Comparison of ENCODE assay signal across 12 cellular contexts in genomic region chr18:55301196-55301540, GRCh38.
A peak's percentile ranks its signal among the peaks of the same experiment; 100 is the strongest.
DNase-seq lines count a peak whose midpoint lies in the region; ATAC-seq, FAIRE-seq and TF ChIP-seq lines count a peak whose summit lies in the region.
"Had no signal": no experiment of that assay in that cellular context is flagged by ENCODE, and none has a peak within 500 bp of the region (broad histone marks: within the 10 kb centered on the region; RNA-seq: fewer than 3 reads in every experiment).

No MANE protein-coding gene starts in this region.

- no peaks in the 10 kb centered on the region for H3K23me2 ChIP-seq in H9 (ENCODE audit: insufficient read length, low read depth, low read length, poor library complexity, severe bottlenecking)

- no peak overlapping the region for H2AFZ ChIP-seq in H9 (ENCODE audit: low read length)

- peak overlapping the region in 58 of 59 donors; percentile 1 to 63 (median 42) for H3K4me3 ChIP-seq in dorsolateral prefrontal cortex

- H4K8ac ChIP-seq in H9 (replicated peaks; ENCODE audit: insufficient read length, low read depth, low read length), result no peak overlapping the region

- H3K18ac ChIP-seq in H9 (ENCODE audit: insufficient read length, low read depth, low read length), result no peak overlapping the region

- no peak overlapping the region for H3K56ac ChIP-seq in H9 (ENCODE audit: insufficient read length, low read depth, low read length)

- H3K27ac Mint-ChIP-seq in H9, result peak overlapping the region in 2 of 3 experiments; percentile 83 to 96; a peak in 4 of 7 replicates

- H3K27me3 Mint-ChIP-seq in H9 (ENCODE audit: low read depth), result no peaks in the 10 kb centered on the region
- H3K27me3 Mint-ChIP-seq: naive B cell had no signal

- no CpG with 5 or more reads among the region's 9 CpGs for WGBS in H9 (ENCODE audit: extremely low coverage, insufficient read length, low lambda C conversion rate)

- peaks cover 0 to 4% (median 3%) of the 10 kb centered on the region in 3 experiments; a peak in 3 of 7 replicates for H3K36me3 Mint-ChIP-seq in H9 (ENCODE audit: insufficient read depth in 1 of 3, low read depth in 3 of 3)
- H3K36me3 Mint-ChIP-seq: naive B cell had no signal

- no peak overlapping the region for H3K4me2 ChIP-seq in H9 (ENCODE audit: insufficient read depth, insufficient read length, low read length)

- peaks cover 23% of the 10 kb centered on the region for H3K4me1 ChIP-seq in H9 (ENCODE audit: insufficient read depth, low read length)

- H3K4ac ChIP-seq in H9 (ENCODE audit: low read depth, low read length), result no peak overlapping the region

- H4K20me1 ChIP-seq in H9 (ENCODE audit: control insufficient read depth, insufficient read depth, insufficient read length), result no peaks in the 10 kb centered on the region

- no peak overlapping the region for H3K23ac ChIP-seq in H9 (ENCODE audit: insufficient read length, low read depth, low read length)

- H3K27ac ChIP-seq in H9 (ENCODE audit: insufficient read length, low read depth, low read length) (no peak overlapping the region), dorsolateral prefrontal cortex (peak overlapping the region in 58 of 59 donors; percentile 31 to 90 (median 78))
- H3K27ac ChIP-seq: epithelial cell of prostate had no signal

- H3T11ph ChIP-seq in H9 (ENCODE audit: low read length), result no peak overlapping the region

- H3K9ac ChIP-seq in H9 (ENCODE audit: extremely low read depth, insufficient read length, low read length), result no peak overlapping the region

- peaks cover 55 to 76% of the 10 kb centered on the region in 2 experiments for H3K4me1 Mint-ChIP-seq in H9

- intact Hi-C loops in dorsolateral prefrontal cortex (cut with DNase I), result no loop called here

- no peak overlapping the region for H2BK120ac ChIP-seq in H9 (ENCODE audit: low read depth, low read length, poor library complexity, severe bottlenecking)

- TF ChIP-seq CTCF in H9 (conservative IDR thresholded peaks at IDR 0.05), result no peak
- no peak for TF ChIP-seq CTCF in dorsolateral prefrontal cortex (IDR thresholded peaks at IDR 0.05 in 54 of 56, conservative IDR thresholded peaks at IDR 0.05 in 2 of 56; ENCODE audit: low read depth in 1 of 56, partially characterized antibody in 56 of 56)

- no peak overlapping the region for H2BK12ac ChIP-seq in H9 (ENCODE audit: insufficient read length, low read depth, low read length)

- FAIRE-seq in urothelium cell line (lab: Jason Lieb, UNC), result no peak
- FAIRE-seq: GM18507 had no signal

- H3K9me3 Mint-ChIP-seq in H9, result no peaks in the 10 kb centered on the region
- H3K9me3 Mint-ChIP-seq: naive B cell had no signal

- no peak overlapping the region for H4K91ac ChIP-seq in H9 (ENCODE audit: insufficient read length, low read depth, low read length)

- H3K4me3 Mint-ChIP-seq in H9, result no peak overlapping the region

- H3K9me3 ChIP-seq in H9 (ENCODE audit: control insufficient read depth, low read depth, low read length), result no peaks in the 10 kb centered on the region

- H3K27me3 ChIP-seq in H9 (ENCODE audit: insufficient read depth, low read length) (no peaks in the 10 kb centered on the region), dorsolateral prefrontal cortex (no peaks in the 10 kb centered on the region)

- no peak overlapping the region for H4K5ac ChIP-seq in H9 (ENCODE audit: insufficient read length, low read depth, low read length)

- peak; percentile 6 for DNase-seq in AG08395 (ENCODE audit: low spot score)
- DNase-seq in H9, result no peak
- DNase-seq in dorsolateral prefrontal cortex, result peak in 2 of 10 donors; percentile 22 to 56
- DNase-seq in pons (ENCODE audit: low spot score), result peak; percentile 68
- no peak for DNase-seq in urothelium cell line (ENCODE audit: low spot score)
- DNase-seq in mucosa of gallbladder (ENCODE audit: low spot score), result no peak
- DNase-seq: activated CD4-positive, alpha-beta T cell treated with anti-CD3 and anti-CD28 coated beads for 4 hours; naive B cell had no signal

- ATAC-seq in GM21737 (IDR thresholded peaks at IDR 0.05; ENCODE audit: unreplicated experiment), result no peak
- ATAC-seq in GM18861 (IDR thresholded peaks at IDR 0.05; ENCODE audit: unreplicated experiment), result no peak

- H3K79me2 ChIP-seq in H9 (ENCODE audit: insufficient read depth, low read length), result 0 out of 2 replicates have a peak, but pooled peaks cover 2% of the 10 kb centered on the region

- H2BK15ac ChIP-seq in H9 (ENCODE audit: low read depth, low read length), result no peak overlapping the region

- H2BK5ac ChIP-seq in H9 (ENCODE audit: insufficient read length, low read length), result no peak overlapping the region

- no peaks in the 10 kb centered on the region for H3K79me1 ChIP-seq in H9 (ENCODE audit: insufficient read depth, low read depth, low read length, poor library complexity, severe bottlenecking)

- H3K14ac ChIP-seq in H9 (ENCODE audit: insufficient read depth, low read length), result no peak overlapping the region

- H2BK20ac ChIP-seq in H9 (ENCODE audit: low read depth, low read length, poor library complexity, severe bottlenecking), result no peak overlapping the region

- no peak overlapping the region for H2AK5ac ChIP-seq in H9 (ENCODE audit: insufficient read length, low read length)

Comparison
In these comparisons a context has a peak if more than half of its experiments do, and no peak if none do; other contexts are left out.
1. DNase-seq: peak in AG08395 (single experiment) and pons (single experiment); none in H9 (single experiment), urothelium cell line (single experiment) and mucosa of gallbladder (single experiment).